35 cellular contexts compared by ENCODE assay signal in genomic region chr13:48920730-48921129, GRCh38. TPM values are rescaled to one million over a fixed set of nuclear protein-coding genes. Genes with fewer than 3 reads are reported as not detected.
DNase-seq lines count a peak whose midpoint lies in the region; ATAC-seq, FAIRE-seq and TF ChIP-seq lines count a peak whose summit lies in the region.
"Had no signal": no experiment of that assay in that cellular context is flagged by ENCODE, and none has a peak within 500 bp of the region (broad histone marks: within the 10 kb centered on the region; RNA-seq: fewer than 3 reads in every experiment).

No MANE protein-coding gene starts in this region.

- H2BK120ac ChIP-seq in IMR-90 (ENCODE audit: low read depth, low read length): no peak overlapping the region

- in situ Hi-C loops in HepG2 (cut with HindIII; ENCODE audit: extremely low pct_ligation_motif_present, low pct_unique_long_range_greater_than_20kb) (no loop called here), IMR-90 (cut with MboI; ENCODE audit: low sequenced_read_pairs) (no loop called here), K562 (cut with MboI) (no loop called here)

- no peaks in the 10 kb centered on the region for H3K36me3 Mint-ChIP-seq in natural killer cell
- H3K36me3 Mint-ChIP-seq: CD14-positive monocyte; CD4-positive, alpha-beta memory T cell; CD4-positive, CD25-positive, alpha-beta regulatory T cell; CD8-positive, alpha-beta memory T cell; CD8-positive, alpha-beta T cell had no signal

- BruUV-seq in HepG2 (replicated peaks; lab: Mats Ljungman, UMichigan) (no TSS peak), IMR-90 (replicated peaks; lab: Mats Ljungman, UMichigan) (no TSS peak), K562 (replicated peaks; lab: Mats Ljungman, UMichigan) (no TSS peak)

- H3K18ac ChIP-seq in IMR-90 (ENCODE audit: low read depth, low read length): no peak overlapping the region

- H2BK20ac ChIP-seq in IMR-90 (ENCODE audit: low read depth, low read length): no peak overlapping the region

- no peak overlapping the region for H3K56ac ChIP-seq in IMR-90 (ENCODE audit: extremely low read depth, insufficient read depth, low read length)

- intact Hi-C loops in HepG2 (cut with micrococcal nuclease; ENCODE audit: unreplicated experiment) (no loop called here), right lobe of liver (cut with DNase I) (no loop called here), IMR-90 (cut with micrococcal nuclease) (no loop called here), K562 (cut with micrococcal nuclease) (no loop called here), natural killer cell (cut with micrococcal nuclease) (no loop called here)

- H3K79me2 ChIP-seq in HepG2 (ENCODE audit: insufficient read depth, low read length) (no peaks in the 10 kb centered on the region), K562 (ENCODE audit: control insufficient read depth, insufficient read depth, low read length) (no peaks in the 10 kb centered on the region)

- no peak overlapping the region for H3K4me2 ChIP-seq in HepG2 (ENCODE audit: low read depth, low read length)
- H3K4me2 ChIP-seq in IMR-90 (ENCODE audit: low read depth, low read length): no peak overlapping the region
- H3K4me2 ChIP-seq in K562 (ENCODE audit: insufficient read depth, low read length): no peak overlapping the region
- H3K4me2 ChIP-seq: A549; BLaER1; BLaER1 treated with 17β-estradiol and CSF1 and Interleukin-3, amounts not matched to agents 10 nM and 100 nM had no signal

- H3K27ac ChIP-seq in HepG2 (ENCODE audit: extremely low read length, insufficient read depth, low read length) (no peak overlapping the region), right lobe of liver (no peak overlapping the region), IMR-90 (ENCODE audit: insufficient read depth, low read length) (no peak overlapping the region), K562 (ENCODE audit: extremely low read depth, low read depth, low read length) (no peak overlapping the region)
- H3K27ac ChIP-seq: 22Rv1; A549; BLaER1; BLaER1 treated with 17β-estradiol and CSF1 and Interleukin-3, amounts not matched to agents 10 nM and 100 nM; C4-2B had no signal

- dilution Hi-C loops in IMR-90 (cut with HindIII; ENCODE audit: low sequenced_read_pairs, unreplicated experiment): no loop called here

- no peaks in the 10 kb centered on the region for H3K4me1 Mint-ChIP-seq in natural killer cell
- H3K4me1 Mint-ChIP-seq: B cell; CD4-positive, alpha-beta memory T cell; CD4-positive, CD25-positive, alpha-beta regulatory T cell; CD8-positive, alpha-beta memory T cell had no signal

- H4K5ac ChIP-seq in IMR-90 (ENCODE audit: low read depth, low read length): no peak overlapping the region

- no peak overlapping the region for H3K23ac ChIP-seq in IMR-90 (ENCODE audit: low read depth, low read length)

- 34% methylated on average over 6 of the region's 6 CpGs for WGBS in HepG2 (ENCODE audit: low lambda C conversion rate)
- 79% methylated on average over 6 of the region's 6 CpGs for WGBS in right lobe of liver (ENCODE audit: insufficient coverage, low coverage, low lambda C conversion rate, missing lambda C conversion rate)
- no CpG with 5 or more reads among the region's 6 CpGs for WGBS in IMR-90 (ENCODE audit: extremely low coverage in 2 of 2, insufficient read length in 1 of 2), 2 experiments
- 8% methylated on average over 5 of the region's 6 CpGs for WGBS in K562 (ENCODE audit: insufficient coverage, low coverage, missing lambda C conversion rate)

- H3K27ac Mint-ChIP-seq in natural killer cell: no peak overlapping the region
- H3K27ac Mint-ChIP-seq: B cell; CD14-positive monocyte; CD4-positive, alpha-beta memory T cell; CD4-positive, alpha-beta T cell; CD4-positive, CD25-positive, alpha-beta regulatory T cell; CD8-positive, alpha-beta memory T cell; CD8-positive, alpha-beta T cell had no signal

- DNase-seq in HepG2 (ENCODE audit: low spot score) (no peak), right lobe of liver (no peak), IMR-90 (no peak), K562 (ENCODE audit: extremely low read depth in 1 of 4, low spot score in 3 of 4) (no peak), natural killer cell (no peak)
- DNase-seq: 8988T; ACHN; AML-193; BE2C; C1 segment of cervical spinal cord; Caco-2; Calu3; CD4-positive, alpha-beta memory T cell; CD4-positive, alpha-beta T cell; CD4-positive, CD25-positive, alpha-beta regulatory T cell; CD8-positive, alpha-beta memory T cell; CD8-positive, alpha-beta T cell; COR-L47; DMS 273 treated with DMSO at 0.1 percent for 48 hours; DMS153; DMS53; DMS79; DMS79 treated with DMSO at 0.1 percent for 48 hours; DND-41; EL had no signal

- no peak overlapping the region for H3K4me3 Mint-ChIP-seq in natural killer cell
- H3K4me3 Mint-ChIP-seq: B cell; CD14-positive monocyte; CD4-positive, alpha-beta memory T cell; CD4-positive, alpha-beta T cell; CD8-positive, alpha-beta memory T cell; CD8-positive, alpha-beta T cell had no signal

- H2BK15ac ChIP-seq in IMR-90 (ENCODE audit: low read depth, low read length): no peak overlapping the region

- TF ChIP-seq CTCF in HepG2 (CRISPR knock-in tag; IDR thresholded peaks at IDR 0.05): no peak
- no peak for TF ChIP-seq CTCF in right lobe of liver (IDR thresholded peaks at IDR 0.05)
- TF ChIP-seq CTCF in IMR-90 (conservative IDR thresholded peaks at IDR 0.05; ENCODE audit: low read depth, low read length): no peak
- TF ChIP-seq CTCF in K562 (IDR thresholded peaks at IDR 0.05 in 2 of 3, conservative IDR thresholded peaks at IDR 0.05 in 1 of 3; ENCODE audit: insufficient read depth in 2 of 3, low read depth in 1 of 3, low read length in 3 of 3): no peak
- TF ChIP-seq CTCF in natural killer cell (IDR thresholded peaks at IDR 0.05): no peak

- TF ChIP-seq EP300 in HepG2 (IDR thresholded peaks at IDR 0.05; ENCODE audit: low read depth in 2 of 2, low read length in 2 of 2): no peak
- no peak for TF ChIP-seq EP300 in HepG2 (CRISPR knock-in tag; IDR thresholded peaks at IDR 0.05; ENCODE audit: borderline replicate concordance)
- no peak for TF ChIP-seq EP300 in K562 (IDR thresholded peaks at IDR 0.05; ENCODE audit: low read length)

- H4K20me1 ChIP-seq in HepG2 (ENCODE audit: insufficient read depth, low read length) (no peaks in the 10 kb centered on the region), IMR-90 (ENCODE audit: insufficient read depth, low read length) (no peaks in the 10 kb centered on the region), K562 (replicated peaks; ENCODE audit: control insufficient read depth, insufficient read depth, low read length) (no peaks in the 10 kb centered on the region)
- H4K20me1 ChIP-seq: BLaER1; BLaER1 treated with 17β-estradiol and CSF1 and Interleukin-3, amounts not matched to agents 10 nM and 100 nM had no signal

- POLR2A ChIA-PET in HepG2 (lab: Yijun Ruan, JAX) (no interaction called here), IMR-90 (lab: Charles Lee; ENCODE audit: unreplicated experiment) (no interaction called here), K562 (lab: Yijun Ruan, JAX) (no interaction called here)

- H3K79me1 ChIP-seq in IMR-90 (ENCODE audit: low read depth in 1 of 2, low read length in 2 of 2): no peaks in the 10 kb centered on the region

- H3K27me3 Mint-ChIP-seq in natural killer cell (ENCODE audit: low read depth in 2 of 2): peaks cover 11 to 20% of the 10 kb centered on the region in 2 donors

- H3K9me3 ChIP-seq in HepG2 (ENCODE audit: low read length) (no peaks in the 10 kb centered on the region), right lobe of liver (no peaks in the 10 kb centered on the region), IMR-90 (ENCODE audit: control insufficient read depth, insufficient read depth, low read length) (no peaks in the 10 kb centered on the region; the same call in 1 of the 2 replicates), K562 (replicated peaks; ENCODE audit: control insufficient read depth, insufficient read depth, low read depth, low read length) (no peaks in the 10 kb centered on the region)
- H3K9me3 ChIP-seq: A549; BE2C; BLaER1; BLaER1 treated with 17β-estradiol and CSF1 and Interleukin-3, amounts not matched to agents 10 nM and 100 nM; Caco-2 had no signal

- H3K27me3 ChIP-seq in HepG2 (ENCODE audit: control insufficient read depth in 1 of 2, insufficient read depth in 2 of 2, low read length in 2 of 2) (peaks cover 2 to 11% of the 10 kb centered on the region in 2 experiments; a peak in 4 of 5 replicates), right lobe of liver (no peaks in the 10 kb centered on the region), IMR-90 (ENCODE audit: control insufficient read depth, insufficient read depth, low read length) (peaks cover 5% of the 10 kb centered on the region), K562 (ENCODE audit: control insufficient read depth in 2 of 2, insufficient read depth in 2 of 2, low read length in 2 of 2) (peaks cover 0 to 9% of the 10 kb centered on the region in 2 experiments; a peak in 2 of 5 replicates)
- H3K27me3 ChIP-seq: BE2C; BLaER1; BLaER1 treated with 17β-estradiol and CSF1 and Interleukin-3, amounts not matched to agents 10 nM and 100 nM had no signal

- no peak overlapping the region for H3K14ac ChIP-seq in IMR-90 (replicated peaks; ENCODE audit: low read depth, low read length)

- no peak for FAIRE-seq in HepG2 (lab: Jason Lieb, UNC)
- FAIRE-seq in K562 (lab: Jason Lieb, UNC): no peak
- FAIRE-seq: A204.1, A549, D721Med had no signal

- no peak overlapping the region for H3K4ac ChIP-seq in IMR-90 (ENCODE audit: low read depth, low read length)

- no peaks in the 10 kb centered on the region for H3K4me1 ChIP-seq in HepG2 (ENCODE audit: insufficient read depth, low read length)
- no peaks in the 10 kb centered on the region for H3K4me1 ChIP-seq in right lobe of liver
- H3K4me1 ChIP-seq in IMR-90 (ENCODE audit: control insufficient read depth, insufficient read depth, low read length): no peaks in the 10 kb centered on the region
- H3K4me1 ChIP-seq in K562 (replicated peaks in 1 of 2; ENCODE audit: control insufficient read depth in 2 of 2, insufficient read depth in 2 of 2, low read length in 2 of 2): no peaks in the 10 kb centered on the region; a peak in 1 of 5 replicates
- H3K4me1 ChIP-seq: A549; BLaER1; BLaER1 treated with 17β-estradiol and CSF1 and Interleukin-3, amounts not matched to agents 10 nM and 100 nM; Caco-2 had no signal

- no peak overlapping the region for H3K9ac ChIP-seq in HepG2 (ENCODE audit: insufficient read depth, low read depth, low read length)
- H3K9ac ChIP-seq in IMR-90 (ENCODE audit: low read depth, low read length): no peak overlapping the region
- H3K9ac ChIP-seq in K562 (ENCODE audit: insufficient read depth in 1 of 2, low read depth in 2 of 2, low read length in 2 of 2): no peak overlapping the region
- H3K9ac ChIP-seq: BLaER1; BLaER1 treated with 17β-estradiol and CSF1 and Interleukin-3, amounts not matched to agents 10 nM and 100 nM had no signal

- H4K8ac ChIP-seq in IMR-90 (ENCODE audit: low read depth in 2 of 2, low read length in 2 of 2): no peak overlapping the region

- H4K91ac ChIP-seq in IMR-90 (ENCODE audit: insufficient read depth, low read depth, low read length): no peak overlapping the region

- H3K9me3 Mint-ChIP-seq in natural killer cell: no peaks in the 10 kb centered on the region
- H3K9me3 Mint-ChIP-seq: CD8-positive, alpha-beta T cell had no signal

- H3K9me1 ChIP-seq in IMR-90 (ENCODE audit: insufficient read depth, low read length) (no peaks in the 10 kb centered on the region), K562 (ENCODE audit: control insufficient read depth, insufficient read depth, low read length) (no peaks in the 10 kb centered on the region)

- H2AK9ac ChIP-seq in IMR-90 (replicated peaks; ENCODE audit: low read depth, low read length, poor library complexity): no peak overlapping the region

- no peak for ATAC-seq in HepG2
- ATAC-seq in right lobe of liver: no peak
- no peak for ATAC-seq in IMR-90 (ENCODE audit: low read depth)
- no peak for ATAC-seq in K562
- no peak for ATAC-seq in natural killer cell
- ATAC-seq in HG02970 (IDR thresholded peaks at IDR 0.05; ENCODE audit: low FRiP score, unreplicated experiment): no peak
- ATAC-seq: A549; CD8-positive, alpha-beta T cell had no signal

- no peak for TF ChIP-seq RAD21 in HepG2 (CRISPR knock-in tag; IDR thresholded peaks at IDR 0.05)
- TF ChIP-seq RAD21 in IMR-90 (IDR thresholded peaks at IDR 0.05; ENCODE audit: low read length): no peak
- no peak for TF ChIP-seq RAD21 in K562 (CRISPR knock-in tag; conservative IDR thresholded peaks at IDR 0.05 in 1 of 2, IDR thresholded peaks at IDR 0.05 in 1 of 2)

- CTCF ChIA-PET in HepG2 (lab: Yijun Ruan, JAX; ENCODE audit: low intra/inter-chr PET ratio, low total read pairs): no interaction called here
- CTCF ChIA-PET in IMR-90 (lab: Yijun Ruan, JAX): no interaction called here
- CTCF ChIA-PET in K562 (lab: Yijun Ruan, JAX; ENCODE audit: low intra/inter-chr PET ratio): interaction anchor here (0.5 kb wide), 1 partner anchor 608 kb away, joined by 3 read pairs; no protein-coding TSS in a partner anchor

- H3K36me3 ChIP-seq in HepG2 (replicated peaks in 1 of 2; ENCODE audit: control insufficient read depth in 1 of 2, insufficient read depth in 2 of 2, low read length in 2 of 2): no peaks in the 10 kb centered on the region
- no peaks in the 10 kb centered on the region for H3K36me3 ChIP-seq in right lobe of liver
- no peaks in the 10 kb centered on the region for H3K36me3 ChIP-seq in IMR-90 (ENCODE audit: control insufficient read depth, insufficient read depth, low read length)
- no peaks in the 10 kb centered on the region for H3K36me3 ChIP-seq in K562 (ENCODE audit: control insufficient read depth, insufficient read depth, low read length)
- H3K36me3 ChIP-seq: BE2C; BLaER1; BLaER1 treated with 17β-estradiol and CSF1 and Interleukin-3, amounts not matched to agents 10 nM and 100 nM had no signal

- H2AFZ ChIP-seq in HepG2 (ENCODE audit: low read length) (no peak overlapping the region), IMR-90 (replicated peaks; ENCODE audit: low read length, poor library complexity) (no peak overlapping the region), K562 (ENCODE audit: low read depth, low read length) (no peak overlapping the region)

- H3K4me3 ChIP-seq in HepG2 (replicated peaks in 1 of 3; ENCODE audit: insufficient read depth in 1 of 3, low read depth in 2 of 3, low read length in 3 of 3): no peak overlapping the region
- H3K4me3 ChIP-seq in right lobe of liver: no peak overlapping the region
- H3K4me3 ChIP-seq in IMR-90 (ENCODE audit: insufficient read depth, low read depth, low read length): no peak overlapping the region
- no peak overlapping the region for H3K4me3 ChIP-seq in K562
- H3K4me3 ChIP-seq: A549; BLaER1; BLaER1 treated with 17β-estradiol and CSF1 and Interleukin-3, amounts not matched to agents 10 nM and 100 nM had no signal

- H2AK5ac ChIP-seq in IMR-90 (ENCODE audit: low read depth, low read length): no peak overlapping the region

- H2BK5ac ChIP-seq in IMR-90 (ENCODE audit: low read depth, low read length, poor library complexity, severe bottlenecking): no peak overlapping the region

- no peak for TF ChIP-seq POLR2A in HepG2 (IDR thresholded peaks at IDR 0.05; ENCODE audit: insufficient read depth in 1 of 2, low read depth in 2 of 2, low read length in 2 of 2)
- TF ChIP-seq POLR2A in right lobe of liver (IDR thresholded peaks at IDR 0.05): no peak
- TF ChIP-seq POLR2A in IMR-90 (IDR thresholded peaks at IDR 0.05; ENCODE audit: low read depth, low read length): no peak
- TF ChIP-seq POLR2A in K562 (conservative IDR thresholded peaks at IDR 0.05): no peak

RNA-seq across cellular contexts. Expression of gene FNDC3A, which starts 55.0 kb away (rescaled TPM):
- 39.3 and 61.0 TPM in 2 replicates for total RNA-seq in HepG2 (2016; rRNA removed; fragmentation: Illumina TruSeq; extraction: Trizol)
- 7.8 and 9.7 TPM in 2 replicates for total RNA-seq in HepG2 (2016; cell fraction: cytosol; rRNA removed; fragmentation: Illumina TruSeq; extraction: Trizol; ENCODE audit: low read depth)
- total RNA-seq in HepG2 (2016; cell fraction: insoluble cytoplasmic fraction; rRNA removed; fragmentation: Illumina TruSeq; extraction: Trizol): 38.3 and 56.1 TPM in 2 replicates
- 15.7 and 18.0 TPM in 2 replicates for total RNA-seq in HepG2 (2016; cell fraction: membrane; rRNA removed; fragmentation: Illumina TruSeq; extraction: Trizol)
- 45.5 and 47.5 TPM in 2 replicates for total RNA-seq in HepG2 (2016; cell fraction: nucleus; rRNA removed; fragmentation: Illumina TruSeq; extraction: Trizol)
- 31.8 and 36.7 TPM in 2 replicates for polyA plus RNA-seq in HepG2 (2011; rRNA removed)
- 16.5 and 24.3 TPM in 2 replicates for polyA plus RNA-seq in HepG2 (2011; cell fraction: cytosol; rRNA removed)
- 21.7 and 24.6 TPM in 2 replicates for polyA plus RNA-seq in HepG2 (2011; cell fraction: nucleus; rRNA removed)
- polyA plus RNA-seq in HepG2 (2012): 20.5 and 23.5 TPM in 2 replicates
- polyA plus RNA-seq in HepG2 (2016; cell fraction: cytosol; fragmentation: Illumina TruSeq; extraction: Trizol; ENCODE audit: low read depth): 0.87 and 1.1 TPM in 2 replicates
- polyA plus RNA-seq in HepG2 (2016; cell fraction: insoluble cytoplasmic fraction; fragmentation: Illumina TruSeq; extraction: Trizol; ENCODE audit: low read depth): 38.9 and 40.1 TPM in 2 replicates
- polyA plus RNA-seq in HepG2 (2016; cell fraction: membrane; fragmentation: Illumina TruSeq; extraction: Trizol; ENCODE audit: low read depth): 5.3 and 6.2 TPM in 2 replicates
- 44.7 and 50.0 TPM in 2 replicates for polyA plus RNA-seq in HepG2 (2016; cell fraction: nucleus; fragmentation: Illumina TruSeq; extraction: Trizol; ENCODE audit: insufficient read depth, low read depth)
- polyA minus RNA-seq in HepG2 (2011; rRNA and poly(A)+ RNA removed; ENCODE audit: low replicate concordance): 119 and 137 TPM in 2 replicates
- polyA minus RNA-seq in HepG2 (2011; cell fraction: cytosol; rRNA and poly(A)+ RNA removed): 33.8 and 40.5 TPM in 2 replicates
- polyA minus RNA-seq in HepG2 (2011; cell fraction: nucleus; rRNA and poly(A)+ RNA removed): 75.2 and 87.5 TPM in 2 replicates
- total RNA-seq in right lobe of liver: 10 to 100 TPM; 43.4 to 53.2 (median 47.9) TPM
- total RNA-seq in IMR-90 (2012; rRNA removed): 60.4 and 72.8 TPM in 2 replicates
- polyA plus RNA-seq in IMR-90 (2012; rRNA removed): 23.9 and 29.2 TPM in 2 replicates
- polyA plus RNA-seq in IMR-90 (2012; cell fraction: cytosol; rRNA removed): 6.0 and 7.3 TPM in 2 replicates
- 7.8 and 56.8 TPM in 2 replicates for polyA plus RNA-seq in IMR-90 (2012; cell fraction: nucleus; rRNA removed; ENCODE audit: low replicate concordance)
- total RNA-seq in K562 (2011; cell fraction: chromatin; rRNA removed; ENCODE audit: low replicate concordance): 25.8 and 55.1 TPM in 2 replicates
- 9.5 and 12.5 TPM in 2 replicates for total RNA-seq in K562 (2011; cell fraction: nucleolus; rRNA removed)
- total RNA-seq in K562 (2011; cell fraction: nucleoplasm; rRNA removed): 21.5 and 32.2 TPM in 2 replicates
- total RNA-seq in K562 (2014; rRNA removed): 8.3 TPM in 2 replicates
- total RNA-seq in K562 (2014; rRNA removed; fragmentation: Illumina TruSeq; extraction: Trizol): 17.0 and 19.1 TPM in 2 replicates
- 18.2 and 21.4 TPM in 2 replicates for total RNA-seq in K562 (2015; rRNA removed; fragmentation: Illumina TruSeq; extraction: Trizol)
- 13.5 TPM in 2 replicates for total RNA-seq in K562 (2021)
- 18.9 and 22.0 TPM in 2 replicates for polyA plus RNA-seq in K562 (2011; rRNA removed)
- 7.2 and 12.3 TPM in 2 replicates for polyA plus RNA-seq in K562 (2011; cell fraction: cytosol; rRNA removed)
- polyA plus RNA-seq in K562 (2011; cell fraction: nucleus; rRNA removed): 17.2 and 24.4 TPM in 2 replicates
- 9.7 and 17.6 TPM in 2 replicates for polyA plus RNA-seq in K562 (2012)
- 12.6 and 16.7 TPM in 2 replicates for polyA plus RNA-seq in K562 (2014; fragmentation: Illumina TruSeq; extraction: Trizol)
- polyA plus RNA-seq in K562 (2014; fragmentation: Nextera tagmentation; extraction: Ambion mirVana): 1 to 10 TPM; 4.1 to 5.9 TPM
- 10.4 and 11.2 TPM in 2 replicates for polyA plus RNA-seq in K562 (2014; rRNA removed)
- polyA minus RNA-seq in K562 (2011; rRNA and poly(A)+ RNA removed): 44.8 and 45.6 TPM in 2 replicates
- polyA minus RNA-seq in K562 (2011; cell fraction: cytosol; rRNA and poly(A)+ RNA removed): 9.2 and 11.3 TPM in 2 replicates
- 15.2 and 27.9 TPM in 2 replicates for polyA minus RNA-seq in K562 (2011; cell fraction: nucleus; rRNA and poly(A)+ RNA removed)
- total RNA-seq in natural killer cell: 10 to 100 TPM; 38.3 to 46.0 (median 41.5) TPM

Comparison
In these comparisons a context has a peak if more than half of its experiments do, and no peak if none do; other contexts are left out.
1. Of the 241 proteins assayed by ChIP-seq in both HepG2 and K562: peak only in HepG2: CEBPB; only in K562: CEBPG; in both: none; in neither: 238; mixed calls (peak in some experiments, not most) for 1.